8 cellular contexts compared by ENCODE assay signal in genomic region chr2:84459944-84460429, GRCh38.
DNase-seq lines count a peak whose midpoint lies in the region; ATAC-seq, FAIRE-seq and TF ChIP-seq lines count a peak whose summit lies in the region.

No MANE protein-coding gene starts in this region.

- DNase-seq in NB4 (ENCODE audit: low read depth): peak; percentile 50
- DNase-seq in stimulated activated CD4-positive, alpha-beta T cell treated with anti-CD3 and anti-CD28 coated beads, Interleukin-12 subunit alpha, Interleukin-12 subunit beta, amount 100 ng/mL, for 4 hours: no peak
- no peak for DNase-seq in dedifferentiated amniotic fluid mesenchymal stem cell (ENCODE audit: extremely low spot score)
- DNase-seq in GM19239 (ENCODE audit: insufficient read length, low spot score): no peak

- H3K4me1 ChIP-seq in ES-I3 (ENCODE audit: insufficient read depth, low read length) (0 out of 2 replicates have a peak, but pooled peaks cover 3% of the 10 kb centered on the region), endocrine pancreas (ENCODE audit: control insufficient read depth, insufficient read depth, low read length) (peaks cover 23% of the 10 kb centered on the region), neutrophil (ENCODE audit: control insufficient read depth in 1 of 2, insufficient read depth in 1 of 2, low read depth in 1 of 2, low read length in 1 of 2) (peaks cover 41 to 44% of the 10 kb centered on the region in 2 experiments)

- H3K36me3 ChIP-seq in ES-I3 (ENCODE audit: insufficient read depth, low read length) (no peaks in the 10 kb centered on the region; the same call in 1 of the 2 replicates), endocrine pancreas (ENCODE audit: control insufficient read depth, insufficient read depth, low read length) (no peaks in the 10 kb centered on the region), neutrophil (no peaks in the 10 kb centered on the region)

- no peak for TF ChIP-seq POLR2A in NB4 (IDR thresholded peaks at IDR 0.05; ENCODE audit: extremely low read depth, insufficient read length)

- H3K4me3 ChIP-seq in NB4 (ENCODE audit: low read depth, low read length) (peak overlapping the region; percentile 95), endocrine pancreas (ENCODE audit: control insufficient read depth, insufficient read depth, low read length) (peak overlapping the region; percentile 95), neutrophil (ENCODE audit: low read depth in 1 of 2, low read length in 1 of 2) (peak overlapping the region; percentile 80 to 91)

- no peaks in the 10 kb centered on the region; the same call in 1 of the 2 replicates for H3K9me3 ChIP-seq in ES-I3 (ENCODE audit: control insufficient read depth, insufficient read depth, low read length)
- H3K9me3 ChIP-seq in endocrine pancreas (ENCODE audit: control insufficient read depth, low read length): no peaks in the 10 kb centered on the region
- H3K9me3 ChIP-seq in neutrophil: no peaks in the 10 kb centered on the region

- no peak for TF ChIP-seq CTCF in NB4 (IDR thresholded peaks at IDR 0.05; ENCODE audit: low read depth, low read length)
- no peak for TF ChIP-seq CTCF in neutrophil (IDR thresholded peaks at IDR 0.05)

- H3K27me3 ChIP-seq in endocrine pancreas (ENCODE audit: control insufficient read depth, insufficient read depth, low read length) (no peaks in the 10 kb centered on the region), neutrophil (no peaks in the 10 kb centered on the region)

- no peak for FAIRE-seq in GM19239 (lab: Jason Lieb, UNC)

- H3K27ac ChIP-seq in neutrophil: peak overlapping the region; percentile 90

- H3K9ac ChIP-seq in ES-I3 (ENCODE audit: low read depth, low read length) (peak overlapping the region; percentile 57), endocrine pancreas (ENCODE audit: control insufficient read depth, insufficient read depth, low read length) (peak overlapping the region; percentile 90)

- ATAC-seq in GM19455 (IDR thresholded peaks at IDR 0.05; ENCODE audit: unreplicated experiment): no peak
